15 cellular contexts compared by ENCODE assay signal in the genomic region with DNA sequence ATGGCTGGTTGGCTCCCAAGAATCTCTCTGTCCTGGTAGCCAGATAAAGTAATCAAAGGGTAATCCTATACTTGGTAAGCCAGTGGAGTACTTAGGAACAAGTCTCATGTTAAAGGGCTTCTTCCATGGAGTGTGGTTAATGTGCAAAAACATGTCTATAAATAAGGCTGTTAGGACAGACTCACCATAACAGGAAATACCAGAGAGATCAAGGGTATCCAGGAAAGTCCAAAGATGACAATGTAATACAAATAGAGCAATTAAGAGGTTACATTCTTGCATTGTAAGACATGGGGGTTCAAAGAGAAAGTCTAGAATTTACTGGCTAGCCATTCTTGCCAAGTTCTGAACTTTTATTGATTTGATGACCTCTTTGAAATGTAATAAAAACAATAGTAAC.
DNase-seq lines count a peak whose midpoint lies in the region; ATAC-seq and TF ChIP-seq lines count a peak whose summit lies in the region.
"Had no signal": no experiment of that assay in that cellular context is flagged by ENCODE, and none has a peak within 500 bp of the region (broad histone marks: within the 10 kb centered on the region; RNA-seq: fewer than 3 reads in every experiment).

No MANE protein-coding gene starts in this region.

- DNase-seq in H4 (ENCODE audit: low spot score) = peak; percentile 20
- DNase-seq in T-cell = no peak
- DNase-seq in foreskin fibroblast = peak; percentile 38 to 49
- DNase-seq in renal cortical epithelial cell (ENCODE audit: low read depth) = peak; percentile 76
- no peak for DNase-seq in NCI-H82 treated with DMSO at 0.1 percent for 48 hours (lab: John Stamatoyannopoulos, UW; ENCODE audit: unreplicated experiment)
- DNase-seq in NCI-H128 (lab: John Stamatoyannopoulos, UW; ENCODE audit: unreplicated experiment) = no peak
- DNase-seq in activated CD4-positive, alpha-beta T cell treated with anti-CD3 and anti-CD28 coated beads for 1 hour = no peak
- DNase-seq in G401 (ENCODE audit: low spot score) = no peak
- DNase-seq: activated gamma-delta T cell; DMS79; effector memory CD4-positive, alpha-beta T cell; islet precursor cell; KG1; trophoblast cell had no signal

- TF ChIP-seq CTCF in foreskin fibroblast (IDR thresholded peaks at IDR 0.05; ENCODE audit: low read depth, low read length) = no peak

- POLR2A ChIA-PET in T-cell (lab: Charles Lee) = no interaction called here

- H3K27ac Mint-ChIP-seq in T-cell = peak overlapping the region; percentile 35 to 52

- CTCF ChIA-PET in T-cell (lab: Charles Lee) = no interaction called here

- H3K27me3 Mint-ChIP-seq in T-cell = peaks cover 0 to 8% of the 10 kb centered on the region in 2 donors
- H3K27me3 Mint-ChIP-seq: progenitor cell of endocrine pancreas had no signal

- H3K4me1 Mint-ChIP-seq in T-cell = peaks cover 5 to 13% (median 11%) of the 10 kb centered on the region in 3 donors

- no peaks in the 10 kb centered on the region for H3K9me3 Mint-ChIP-seq in T-cell

- ATAC-seq in T-cell (replicated peaks in 1 of 4) = no peak

- in situ Hi-C loops in G401 (cut with HindIII; ENCODE audit: low sequenced_read_pairs) = no loop called here

- H3K36me3 Mint-ChIP-seq in T-cell = peaks cover 31% of the 10 kb centered on the region

- H3K4me3 ChIP-seq in foreskin fibroblast (ENCODE audit: low read depth in 1 of 2, low read length in 2 of 2) = no peak overlapping the region

- H3K4me3 Mint-ChIP-seq in T-cell = no peak overlapping the region

Comparison
In these comparisons a context has a peak if more than half of its experiments do, and no peak if none do; other contexts are left out.
1. DNase-seq: peak in H4 (single experiment), foreskin fibroblast (2 of 2) and renal cortical epithelial cell (single experiment); none in T-cell (0 of 34), NCI-H82 treated with DMSO at 0.1 percent for 48 hours (single experiment), NCI-H128 (single experiment), activated CD4-positive, alpha-beta T cell treated with anti-CD3 and anti-CD28 coated beads for 1 hour (single experiment) and G401 (single experiment).